In the genomic region with DNA sequence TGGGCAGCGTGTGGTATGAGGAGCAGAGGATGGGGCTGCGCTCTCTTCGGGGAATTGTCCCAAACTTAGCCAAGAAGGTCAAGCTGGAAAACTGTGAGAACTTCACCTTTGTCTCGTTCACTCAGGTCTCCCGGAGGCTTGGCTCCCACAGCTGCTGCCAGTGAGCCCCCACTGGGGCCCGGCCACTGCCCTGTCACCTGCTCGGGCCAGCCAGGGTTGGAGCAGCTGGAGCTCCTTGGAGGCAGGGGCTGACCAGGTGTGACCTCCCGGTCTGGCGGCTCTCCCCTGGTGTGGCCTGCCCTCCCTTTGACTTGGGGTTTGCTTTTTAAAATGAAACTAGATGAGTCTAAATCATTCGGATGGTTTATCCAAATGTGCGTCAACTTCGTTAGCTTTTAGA, we compare ENCODE assay signal across 3 cellular contexts.
"Had no signal": no experiment of that assay in that cellular context is flagged by ENCODE, and none has a peak within 500 bp of the region (broad histone marks: within the 10 kb centered on the region; RNA-seq: fewer than 3 reads in every experiment).

No MANE protein-coding gene starts in this region.

- DNase-seq: GDM1, GF-D8 had no signal

- ATAC-seq: GM12878 had no signal
